In genomic region chr15:42283671-42284070, GRCh38 we compare ENCODE assay signal across 26 cellular contexts.
"Had no signal": no experiment of that assay in that cellular context is flagged by ENCODE, and none has a peak within 500 bp of the region (broad histone marks: within the 10 kb centered on the region; RNA-seq: fewer than 3 reads in every experiment).

No MANE protein-coding gene starts in this region.

- H3K4me1 ChIP-seq: adrenal gland had no signal

- DNase-seq: activated CD4-positive, alpha-beta memory T cell treated with anti-CD3 and anti-CD28 coated beads for 36 hours; activated CD4-positive, alpha-beta T cell treated with anti-CD3 and anti-CD28 coated beads for 36 hours; activated CD4-positive, alpha-beta T cell treated with anti-CD3 and anti-CD28 coated beads, Interleukin-2, amount 10 ng/mL, durations not matched to agents 24 days and 14 days; activated CD4-positive, CD25-positive, alpha-beta regulatory T cell; activated CD4-positive, CD25-positive, alpha-beta regulatory T cell treated with anti-CD3 and anti-CD28 coated beads, Interleukin-2, amount 50 U/mL, for 72 hours; activated CD8-positive, alpha-beta memory T cell treated with anti-CD3 and anti-CD28 coated beads, Interleukin-2, amount 10 ng/mL, durations not matched to agents 7 days and 5 days; activated CD8-positive, alpha-beta memory T cell treated with anti-CD3 and anti-CD28 coated beads, Interleukin-2, amount 50 U/mL, for 4 hours; activated CD8-positive, alpha-beta T cell treated with anti-CD3 and anti-CD28 coated beads, Interleukin-2, amount 10 ng/mL, durations not matched to agents 7 days and 5 days; activated effector memory CD4-positive, alpha-beta T cell treated with anti-CD3 and anti-CD28 coated beads, Interleukin-2, amount 50 U/mL, for 16 hours; activated naive CD4-positive, alpha-beta T cell treated with anti-CD3 and anti-CD28 coated beads for 36 hours; activated naive CD8-positive, alpha-beta T cell treated with anti-CD3 and anti-CD28 coated beads for 36 hours; activated naive CD8-positive, alpha-beta T cell treated with anti-CD3 and anti-CD28 coated beads, Interleukin-2, amount 50 U/mL, for 24 hours; activated T-cell treated with anti-CD3 and anti-CD28 coated beads, Interleukin-2, amount 50 U/mL, for 1 hour; activated T-cell treated with anti-CD3 and anti-CD28 coated beads, Interleukin-2, amount 50 U/mL, for 48 hours; adrenal gland; amygdala; aorta; dorsolateral prefrontal cortex; effector memory CD4-positive, alpha-beta T cell; endodermal cell; foreskin fibroblast; glutamatergic neuron; T-helper 1 cell; T-helper 17 cell had no signal

- H3K27ac ChIP-seq: adrenal gland, coronary artery, dorsolateral prefrontal cortex had no signal

- H3K4me3 ChIP-seq: adrenal gland, coronary artery, dorsolateral prefrontal cortex had no signal

- H3K9me3 ChIP-seq: adrenal gland had no signal

- ATAC-seq: activated CD4-positive, alpha-beta T cell treated with anti-CD3 and anti-CD28 coated beads for 36 hours; activated CD8-positive, alpha-beta memory T cell treated with anti-CD3 and anti-CD28 coated beads, Interleukin-2, amount 10 ng/mL, durations not matched to agents 7 days and 5 days; activated CD8-positive, alpha-beta T cell treated with anti-CD3 and anti-CD28 coated beads, Interleukin-2, amount 10 ng/mL, durations not matched to agents 7 days and 5 days; activated naive CD8-positive, alpha-beta T cell treated with anti-CD3 and anti-CD28 coated beads, Interleukin-2, amount 50 U/mL, for 24 hours; esophagus mucosa; T-helper 17 cell had no signal

- H3K27me3 ChIP-seq: adrenal gland, dorsolateral prefrontal cortex had no signal
